Comparison of ENCODE assay signal across 1 cellular context in the genomic region with DNA sequence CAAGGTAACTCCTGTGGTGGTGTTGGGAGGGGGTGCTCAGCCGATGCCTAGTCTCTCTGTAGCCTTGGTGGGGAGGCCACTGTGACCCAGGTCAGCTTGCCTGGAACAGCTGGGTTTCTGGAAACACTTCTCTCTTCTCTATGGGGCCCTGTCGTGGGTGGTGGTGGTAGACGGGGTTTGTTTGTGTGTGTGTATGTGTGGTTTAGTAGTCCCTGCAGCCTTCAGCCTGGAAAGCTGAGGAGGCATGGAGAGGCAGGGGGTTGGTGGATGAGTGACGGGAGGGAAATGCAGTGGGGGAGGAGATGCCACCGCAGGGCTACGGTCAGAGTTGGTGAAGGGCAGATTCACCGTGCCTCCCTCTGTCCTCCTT.
TF ChIP-seq lines count a peak whose summit lies in the region.

No MANE protein-coding gene starts in this region.

TF ChIP-seq in WTC11, 78 proteins besides CTCF, POLR2A, EP300 and RAD21 (continued from another document):
- TF ChIP-seq, protein P1, sequence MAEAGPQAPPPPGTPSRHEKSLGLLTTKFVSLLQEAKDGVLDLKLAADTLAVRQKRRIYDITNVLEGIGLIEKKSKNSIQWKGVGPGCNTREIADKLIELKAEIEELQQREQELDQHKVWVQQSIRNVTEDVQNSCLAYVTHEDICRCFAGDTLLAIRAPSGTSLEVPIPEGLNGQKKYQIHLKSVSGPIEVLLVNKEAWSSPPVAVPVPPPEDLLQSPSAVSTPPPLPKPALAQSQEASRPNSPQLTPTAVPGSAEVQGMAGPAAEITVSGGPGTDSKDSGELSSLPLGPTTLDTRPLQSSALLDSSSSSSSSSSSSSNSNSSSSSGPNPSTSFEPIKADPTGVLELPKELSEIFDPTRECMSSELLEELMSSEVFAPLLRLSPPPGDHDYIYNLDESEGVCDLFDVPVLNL (CRISPR knock-in tag; IDR thresholded peaks at IDR 0.05; ENCODE audit: borderline replicate concordance, low read depth) = no peak
- TF ChIP-seq JUN (CRISPR knock-in tag; IDR thresholded peaks at IDR 0.05) (no peak), GABPB1 (CRISPR knock-in tag; IDR thresholded peaks at IDR 0.05) (no peak), ZSCAN18 (CRISPR knock-in tag; IDR thresholded peaks at IDR 0.05) (no peak), TP53 (CRISPR knock-in tag; IDR thresholded peaks at IDR 0.05) (no peak), IRF2 (CRISPR knock-in tag; IDR thresholded peaks at IDR 0.05; ENCODE audit: borderline replicate concordance, low read depth) (no peak), NR3C1 (CRISPR knock-in tag; conservative IDR thresholded peaks at IDR 0.05; ENCODE audit: low read depth) (no peak), ZNF416 (CRISPR knock-in tag; IDR thresholded peaks at IDR 0.05) (no peak), E2F1 (CRISPR knock-in tag; IDR thresholded peaks at IDR 0.05) (no peak), ZNF263 (CRISPR knock-in tag; IDR thresholded peaks at IDR 0.05; ENCODE audit: low read depth) (no peak), PRRX2 (CRISPR knock-in tag; IDR thresholded peaks at IDR 0.05) (no peak), NFATC4 (CRISPR knock-in tag; IDR thresholded peaks at IDR 0.05) (no peak)
- TF ChIP-seq, protein P2, sequence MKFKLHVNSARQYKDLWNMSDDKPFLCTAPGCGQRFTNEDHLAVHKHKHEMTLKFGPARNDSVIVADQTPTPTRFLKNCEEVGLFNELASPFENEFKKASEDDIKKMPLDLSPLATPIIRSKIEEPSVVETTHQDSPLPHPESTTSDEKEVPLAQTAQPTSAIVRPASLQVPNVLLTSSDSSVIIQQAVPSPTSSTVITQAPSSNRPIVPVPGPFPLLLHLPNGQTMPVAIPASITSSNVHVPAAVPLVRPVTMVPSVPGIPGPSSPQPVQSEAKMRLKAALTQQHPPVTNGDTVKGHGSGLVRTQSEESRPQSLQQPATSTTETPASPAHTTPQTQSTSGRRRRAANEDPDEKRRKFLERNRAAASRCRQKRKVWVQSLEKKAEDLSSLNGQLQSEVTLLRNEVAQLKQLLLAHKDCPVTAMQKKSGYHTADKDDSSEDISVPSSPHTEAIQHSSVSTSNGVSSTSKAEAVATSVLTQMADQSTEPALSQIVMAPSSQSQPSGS (CRISPR knock-in tag; IDR thresholded peaks at IDR 0.05; ENCODE audit: borderline replicate concordance, low read depth) = no peak
- TF ChIP-seq, protein P3, sequence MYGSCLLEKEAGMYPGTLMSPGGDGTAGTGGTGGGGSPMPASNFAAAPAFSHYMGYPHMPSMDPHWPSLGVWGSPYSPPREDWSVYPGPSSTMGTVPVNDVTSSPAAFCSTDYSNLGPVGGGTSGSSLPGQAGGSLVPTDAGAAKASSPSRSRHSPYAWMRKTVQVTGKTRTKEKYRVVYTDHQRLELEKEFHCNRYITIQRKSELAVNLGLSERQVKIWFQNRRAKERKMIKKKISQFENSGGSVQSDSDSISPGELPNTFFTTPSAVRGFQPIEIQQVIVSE (CRISPR knock-in tag; IDR thresholded peaks at IDR 0.05; ENCODE audit: borderline replicate concordance) = no peak
- TF ChIP-seq, protein P4, sequence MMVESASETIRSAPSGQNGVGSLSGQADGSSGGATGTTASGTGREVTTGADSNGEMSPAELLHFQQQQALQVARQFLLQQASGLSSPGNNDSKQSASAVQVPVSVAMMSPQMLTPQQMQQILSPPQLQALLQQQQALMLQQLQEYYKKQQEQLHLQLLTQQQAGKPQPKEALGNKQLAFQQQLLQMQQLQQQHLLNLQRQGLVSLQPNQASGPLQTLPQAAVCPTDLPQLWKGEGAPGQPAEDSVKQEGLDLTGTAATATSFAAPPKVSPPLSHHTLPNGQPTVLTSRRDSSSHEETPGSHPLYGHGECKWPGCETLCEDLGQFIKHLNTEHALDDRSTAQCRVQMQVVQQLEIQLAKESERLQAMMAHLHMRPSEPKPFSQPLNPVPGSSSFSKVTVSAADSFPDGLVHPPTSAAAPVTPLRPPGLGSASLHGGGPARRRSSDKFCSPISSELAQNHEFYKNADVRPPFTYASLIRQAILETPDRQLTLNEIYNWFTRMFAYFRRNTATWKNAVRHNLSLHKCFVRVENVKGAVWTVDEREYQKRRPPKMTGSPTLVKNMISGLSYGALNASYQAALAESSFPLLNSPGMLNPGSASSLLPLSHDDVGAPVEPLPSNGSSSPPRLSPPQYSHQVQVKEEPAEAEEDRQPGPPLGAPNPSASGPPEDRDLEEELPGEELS (CRISPR knock-in tag; IDR thresholded peaks at IDR 0.05) = no peak
